ENCODE assay signal across 8 cellular contexts in genomic region chr11:111601636-111601978, GRCh38. TPM values are rescaled to one million over a fixed set of nuclear protein-coding genes. Genes with fewer than 3 reads are reported as not detected.
DNase-seq lines count a peak whose midpoint lies in the region; ATAC-seq, FAIRE-seq and TF ChIP-seq lines count a peak whose summit lies in the region.

No MANE protein-coding gene starts in this region.

- H3K27ac Mint-ChIP-seq in brain: peak overlapping the region; percentile 68 to 97 (median 96)

- H3K4me1 ChIP-seq in heart left ventricle (peaks cover 0 to 41% (median 23%) of the 10 kb centered on the region in 12 donors), mesendoderm (ENCODE audit: control insufficient read depth, low read depth, low read length) (peaks cover 5% of the 10 kb centered on the region), upper lobe of right lung (peaks cover 29% of the 10 kb centered on the region)

- H3K27me3 ChIP-seq in heart left ventricle (no peaks in the 10 kb centered on the region), mesendoderm (ENCODE audit: insufficient read depth, low read length, poor library complexity) (peaks cover 3% of the 10 kb centered on the region), upper lobe of right lung (no peaks in the 10 kb centered on the region)

- no peak for FAIRE-seq in D721Med (lab: Jason Lieb, UNC)

- H3K4me1 Mint-ChIP-seq in brain: peaks cover 51% of the 10 kb centered on the region

- H2AK5ac ChIP-seq in mesendoderm (ENCODE audit: low read length): no peak overlapping the region

- 14 to 19% (median 15%) methylated on average over 9 of the region's 9 CpGs for WGBS in heart left ventricle, 4 donors
- no CpG with 5 or more reads among the region's 9 CpGs for WGBS in mesendoderm (ENCODE audit: extremely low coverage, insufficient coverage, low lambda C conversion rate)

- no peak overlapping the region for H2BK120ac ChIP-seq in mesendoderm (ENCODE audit: low read depth, low read length)

- no peaks in the 10 kb centered on the region for H3K9me3 ChIP-seq in heart left ventricle
- H3K9me3 ChIP-seq in upper lobe of right lung: no peaks in the 10 kb centered on the region

- H3K27ac ChIP-seq in heart left ventricle (peak overlapping the region; percentile 91 to 99 (median 96)), mesendoderm (ENCODE audit: low read depth, low read length) (no peak overlapping the region), upper lobe of right lung (peak overlapping the region; percentile 94)

- TF ChIP-seq CTCF in heart left ventricle (IDR thresholded peaks at IDR 0.05) (no peak), brain (conservative IDR thresholded peaks at IDR 0.05) (no peak), upper lobe of right lung (IDR thresholded peaks at IDR 0.05) (no peak), D721Med (IDR thresholded peaks at IDR 0.05; ENCODE audit: insufficient read depth, missing control alignments) (no peak), GM10266 (IDR thresholded peaks at IDR 0.05; ENCODE audit: control insufficient read depth, insufficient read depth, low read depth, missing control alignments) (no peak)

- H3K56ac ChIP-seq in mesendoderm (ENCODE audit: low read length): peak overlapping the region; percentile 26

- H3K23ac ChIP-seq in mesendoderm (ENCODE audit: low read length): no peak overlapping the region

- peak overlapping the region; percentile 85 to 98 (median 92) for H3K4me3 Mint-ChIP-seq in brain

- H3K36me3 Mint-ChIP-seq in brain: no peaks in the 10 kb centered on the region

- peaks cover 10% of the 10 kb centered on the region for H3K27me3 Mint-ChIP-seq in brain

- no peak overlapping the region for H3K4ac ChIP-seq in mesendoderm (ENCODE audit: low read depth, low read length)

- no peak overlapping the region for H2BK5ac ChIP-seq in mesendoderm (ENCODE audit: low read length)

- peak overlapping the region; percentile 27 for H3K4me2 ChIP-seq in mesendoderm (ENCODE audit: low read length)

- ATAC-seq in heart left ventricle (no peak), left ventricle myocardium superior (no peak), upper lobe of right lung (no peak)

- H3K79me1 ChIP-seq in mesendoderm (ENCODE audit: low read length): peaks cover 2% of the 10 kb centered on the region

- DNase-seq in heart left ventricle (no peak), left ventricle myocardium superior (no peak), mesendoderm (no peak), upper lobe of right lung (no peak), NCI-H510A treated with DMSO at 0.1 percent for 48 hours (lab: John Stamatoyannopoulos, UW) (no peak), D721Med (ENCODE audit: insufficient read length, low spot score) (no peak), GM10266 (ENCODE audit: extremely low spot score) (no peak)

- H3K9ac ChIP-seq in mesendoderm (ENCODE audit: low read length): peak overlapping the region; percentile 49

- no peak overlapping the region for H3K18ac ChIP-seq in mesendoderm (ENCODE audit: low read length)

- H3K79me2 ChIP-seq in mesendoderm (ENCODE audit: control insufficient read depth, insufficient read depth, low read length): no peaks in the 10 kb centered on the region

- H3K9me3 Mint-ChIP-seq in brain: no peaks in the 10 kb centered on the region

- no peak overlapping the region for H4K5ac ChIP-seq in mesendoderm (ENCODE audit: low read length)

- H3K36me3 ChIP-seq in heart left ventricle: no peaks in the 10 kb centered on the region
- no peaks in the 10 kb centered on the region for H3K36me3 ChIP-seq in mesendoderm (ENCODE audit: control insufficient read depth, insufficient read depth, low read length)
- H3K36me3 ChIP-seq in upper lobe of right lung: no peaks in the 10 kb centered on the region

- H2BK15ac ChIP-seq in mesendoderm (replicated peaks; ENCODE audit: low read depth): no peak overlapping the region

- TF ChIP-seq POLR2A in heart left ventricle (IDR thresholded peaks at IDR 0.05): no peak

- intact Hi-C loops in heart left ventricle (cut with DNase I): loop anchor here in 9 of 10 donors (2.0 to 10.0 kb wide), 9 partner anchors 34 to 241 kb away; partner anchors contain the start of gene PPP2R1B (in 1 of the 9)
- intact Hi-C loops in left ventricle myocardium superior (cut with micrococcal nuclease): loop anchor here (5.0 kb wide), 1 partner anchor 241 kb away; no protein-coding TSS in a partner anchor
- intact Hi-C loops in upper lobe of right lung (cut with DNase I): loop anchor here (5.0 kb wide), 1 partner anchor 176 kb away; no protein-coding TSS in a partner anchor

- H3K4me3 ChIP-seq in heart left ventricle (peak overlapping the region; percentile 69 to 96 (median 87)), mesendoderm (ENCODE audit: low read length) (no peak overlapping the region), upper lobe of right lung (peak overlapping the region; percentile 84)

- no peak overlapping the region for H4K8ac ChIP-seq in mesendoderm (ENCODE audit: low read depth, low read length)

RNA-seq across cellular contexts. Expression of gene SIK2, which starts 0.6 kb away (rescaled TPM):
- total RNA-seq in heart left ventricle (10 to 100 TPM; 15.9 to 45.8 (median 27.7) TPM), left ventricle myocardium superior (17.8 TPM), upper lobe of right lung (32.6 TPM)
- polyA plus RNA-seq in heart left ventricle (10 to 100 TPM in 1 of 2 donors, 1 to 10 TPM in 1; 4.1 to 23.1 TPM), brain (ENCODE audit: insufficient read depth, low read depth, low replicate concordance) (25.1 TPM)
- 4.1 TPM for polyA plus RNA-seq in mesendoderm (2013, experiment 1 of 2)
- 4.1 TPM for polyA plus RNA-seq in mesendoderm (2013, experiment 2 of 2)
